In the genomic region with DNA sequence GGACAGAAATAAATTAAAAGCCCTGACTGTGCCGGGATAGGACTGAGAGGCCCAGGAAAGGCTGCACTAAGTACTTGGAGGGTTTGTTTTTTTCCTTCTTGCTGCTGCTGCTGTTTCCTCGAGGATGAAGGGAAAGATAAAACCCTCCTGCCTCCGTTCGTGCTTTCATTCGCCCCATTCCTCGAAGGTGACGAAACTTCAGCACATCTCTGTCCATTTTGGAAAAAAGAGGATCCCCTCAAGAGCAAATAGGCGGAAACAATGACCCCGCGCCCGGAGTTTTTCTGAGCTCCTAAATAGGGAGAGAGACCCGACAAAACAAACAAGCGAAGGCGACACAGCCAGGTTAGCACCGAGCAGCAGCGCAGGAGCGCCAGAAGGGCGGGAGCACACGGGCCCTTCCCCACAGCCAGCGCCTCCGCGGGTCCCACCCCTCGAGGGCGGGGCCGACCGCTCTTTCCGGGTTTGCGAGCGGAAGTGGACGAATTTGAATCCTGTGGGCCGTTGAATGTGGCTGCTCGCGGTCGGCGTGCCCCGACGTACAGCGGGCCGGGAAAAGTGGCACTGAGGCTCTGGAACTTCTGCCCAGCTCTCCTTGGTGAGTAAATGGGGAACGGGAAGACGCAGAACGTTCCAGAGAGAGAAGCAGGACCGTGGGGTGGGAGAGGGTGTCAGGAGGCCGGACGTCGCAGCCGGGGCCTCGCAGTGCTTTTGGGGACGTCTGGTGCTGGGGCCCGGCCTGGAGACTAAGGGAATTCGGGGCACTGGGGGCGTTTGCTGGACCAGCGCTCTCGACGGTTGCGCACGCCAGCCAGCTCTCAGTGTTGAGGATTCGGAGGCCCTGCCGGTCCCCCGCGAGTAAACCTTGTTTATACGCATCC, we compare ENCODE assay signal across 8 cellular contexts.
DNase-seq lines count a peak whose midpoint lies in the region; ATAC-seq and TF ChIP-seq lines count a peak whose summit lies in the region.

TSS of gene G2E3 (plus strand) at position 484 of the 881 bp plus-strand sequence. CDS start 21,922 bp downstream, outside the sequence.

- no peak for TF ChIP-seq CTCF in AG04449 (IDR thresholded peaks at IDR 0.05; ENCODE audit: insufficient read depth, low read length, missing control alignments)

- peak within 1 kb of the TSS; percentile 96 for H3K4me3 Mint-ChIP-seq in central memory CD8-positive, alpha-beta T cell

- H3K27ac Mint-ChIP-seq in central memory CD8-positive, alpha-beta T cell (ENCODE audit: low read depth) = peak within 1 kb of the TSS; percentile 96

- H3K27me3 Mint-ChIP-seq in central memory CD8-positive, alpha-beta T cell = no peaks in the 10 kb centered on the region

- DNase-seq in AG04449 (ENCODE audit: low read depth, low spot score) (no peak), NCI-H2196 treated with DMSO at 0.1 percent for 48 hours (lab: John Stamatoyannopoulos, UW; ENCODE audit: unreplicated experiment) (peak; percentile 82), islet precursor cell (peak; percentile 93)
- peak; percentile 83 for DNase-seq in activated CD4-positive, CD25-positive, alpha-beta regulatory T cell treated with anti-CD3 and anti-CD28 coated beads, Interleukin-2, amount 50 U/mL, for 16 hours (ENCODE audit: low read depth, low spot score)
- peak; percentile 69 to 74 for DNase-seq in central memory CD8-positive, alpha-beta T cell (ENCODE audit: low spot score in 2 of 2)
- DNase-seq in stimulated activated CD4-positive, alpha-beta T cell treated with anti-CD3 and anti-CD28 coated beads, Interleukin-12 subunit alpha, Interleukin-12 subunit beta, amount 100 ng/mL, for 48 hours (ENCODE audit: low read depth in 2 of 3, low spot score in 1 of 3) = peak; percentile 80 to 86 (median 83)

- no peaks in the 10 kb centered on the region for H3K9me3 Mint-ChIP-seq in central memory CD8-positive, alpha-beta T cell

- CTCF ChIA-PET in AG04449 (lab: Yijun Ruan, JAX) = no interaction called here

- peaks cover 5% of the 10 kb centered on the region for H3K36me3 Mint-ChIP-seq in central memory CD8-positive, alpha-beta T cell (ENCODE audit: insufficient read depth)

- peak; percentile 99 for ATAC-seq in GM18907 (IDR thresholded peaks at IDR 0.05; ENCODE audit: unreplicated experiment)
- ATAC-seq in HG03139 (IDR thresholded peaks at IDR 0.05; ENCODE audit: unreplicated experiment) = peak; percentile 99
- peak; percentile 98 for ATAC-seq in central memory CD8-positive, alpha-beta T cell (replicated peaks; ENCODE audit: extremely low read depth, poor library complexity, severe bottlenecking)

- peak within 1 kb of the TSS; percentile 96 for H3K4me3 ChIP-seq in AG04449 (ENCODE audit: low read depth, low read length)

- POLR2A ChIA-PET in AG04449 (lab: Yijun Ruan, JAX) = interaction anchor here (1.0 kb wide), 1 partner anchor 12 kb away, joined by 5 read pairs; no protein-coding TSS in a partner anchor

- peaks cover 26% of the 10 kb centered on the region for H3K4me1 Mint-ChIP-seq in central memory CD8-positive, alpha-beta T cell
